ENCODE assay signal across 15 cellular contexts in genomic region chr4:168811207-168811606, GRCh38.
DNase-seq lines count a peak whose midpoint lies in the region; ATAC-seq and TF ChIP-seq lines count a peak whose summit lies in the region.
"Had no signal": no experiment of that assay in that cellular context is flagged by ENCODE, and none has a peak within 500 bp of the region (broad histone marks: within the 10 kb centered on the region; RNA-seq: fewer than 3 reads in every experiment).

No MANE protein-coding gene starts in this region.

- no peaks in the 10 kb centered on the region for H3K36me3 ChIP-seq in MG63
- no peaks in the 10 kb centered on the region for H3K36me3 ChIP-seq in breast epithelium
- no peaks in the 10 kb centered on the region for H3K36me3 ChIP-seq in mesodermal cell (ENCODE audit: control insufficient read depth, insufficient read depth, low read length)
- no peaks in the 10 kb centered on the region for H3K36me3 ChIP-seq in stomach smooth muscle (ENCODE audit: control insufficient read depth in 2 of 2, insufficient read depth in 2 of 2, low read length in 2 of 2)
- H3K36me3 ChIP-seq: ovary had no signal

- no peaks in the 10 kb centered on the region for H3K9me3 Mint-ChIP-seq in natural killer cell
- H3K9me3 Mint-ChIP-seq in natural killer cell treated with Interleukin-12 subunit alpha and Interleukin-12 subunit beta and Interleukin-15 and Interleukin-18, amount 100 ng/mL, for 72 hours, result no peaks in the 10 kb centered on the region
- H3K9me3 Mint-ChIP-seq: activated naive CD4-positive, alpha-beta T cell treated with anti-CD3 and anti-CD28 coated beads, Interleukin-2, amount 50 U/mL, for 72 hours; stimulated activated naive CD8-positive, alpha-beta T cell treated with anti-CD3 and anti-CD28 coated beads, Interleukin-15, amount 100 ng/mL, for 72 hours had no signal

- H3K4me1 Mint-ChIP-seq in natural killer cell, result peaks cover 0 to 7% of the 10 kb centered on the region in 2 donors
- no peaks in the 10 kb centered on the region for H3K4me1 Mint-ChIP-seq in natural killer cell treated with Interleukin-12 subunit alpha and Interleukin-12 subunit beta and Interleukin-15 and Interleukin-18, amount 100 ng/mL, for 72 hours (ENCODE audit: low read depth in 2 of 2)
- H3K4me1 Mint-ChIP-seq: stimulated activated naive CD8-positive, alpha-beta T cell treated with anti-CD3 and anti-CD28 coated beads, Interleukin-15, amount 100 ng/mL, for 72 hours had no signal

- TF ChIP-seq POLR2A in breast epithelium (IDR thresholded peaks at IDR 0.05), result no peak

- DNase-seq in MG63 (peak; percentile 19), breast epithelium (ENCODE audit: low spot score in 2 of 2) (peak in 1 of 2 donors; percentile 52), natural killer cell (no peak)
- no peak for DNase-seq in natural killer cell treated with Interleukin-12 subunit alpha and Interleukin-12 subunit beta and Interleukin-15 and Interleukin-18, amount 100 ng/mL, for 72 hours (ENCODE audit: low spot score)
- DNase-seq: activated CD4-positive, alpha-beta T cell treated with anti-CD3 and anti-CD28 coated beads for 48 hours; activated T-cell treated with anti-CD3 and anti-CD28 coated beads, Interleukin-2, amount 50 U/mL, for 1 hour; effector CD8-positive, alpha-beta T cell; NCI-H1417 treated with DMSO at 0.1 percent for 48 hours; ovary; stimulated activated naive CD8-positive, alpha-beta T cell treated with anti-CD3 and anti-CD28 coated beads, Interleukin-15, amount 100 ng/mL, for 72 hours had no signal

- no peaks in the 10 kb centered on the region for H3K36me3 Mint-ChIP-seq in natural killer cell
- H3K36me3 Mint-ChIP-seq in natural killer cell treated with Interleukin-12 subunit alpha and Interleukin-12 subunit beta and Interleukin-15 and Interleukin-18, amount 100 ng/mL, for 72 hours, result no peaks in the 10 kb centered on the region
- H3K36me3 Mint-ChIP-seq: activated naive CD4-positive, alpha-beta T cell treated with anti-CD3 and anti-CD28 coated beads, Interleukin-2, amount 50 U/mL, for 72 hours had no signal

- H3K4me3 Mint-ChIP-seq in natural killer cell, result no peak overlapping the region
- no peak overlapping the region for H3K4me3 Mint-ChIP-seq in natural killer cell treated with Interleukin-12 subunit alpha and Interleukin-12 subunit beta and Interleukin-15 and Interleukin-18, amount 100 ng/mL, for 72 hours
- H3K4me3 Mint-ChIP-seq: stimulated activated naive CD8-positive, alpha-beta T cell treated with anti-CD3 and anti-CD28 coated beads, Interleukin-15, amount 100 ng/mL, for 72 hours had no signal

- peak overlapping the region; percentile 60 to 80 for H3K27ac ChIP-seq in breast epithelium
- H3K27ac ChIP-seq in mesodermal cell (ENCODE audit: low read depth, low read length, severe bottlenecking), result peak overlapping the region; percentile 73
- H3K27ac ChIP-seq in stomach smooth muscle (ENCODE audit: low read length), result peak overlapping the region; percentile 79
- H3K27ac ChIP-seq: KMS-11, ovary had no signal

- 89 to 95% methylated on average over 1 to 3 of the region's 3 CpGs for WGBS in mesodermal cell (ENCODE audit: insufficient coverage in 2 of 2), 2 experiments

- TF ChIP-seq CTCF in breast epithelium (IDR thresholded peaks at IDR 0.05), result no peak
- no peak for TF ChIP-seq CTCF in natural killer cell (IDR thresholded peaks at IDR 0.05)

- H3K27me3 ChIP-seq in MG63 (no peaks in the 10 kb centered on the region), breast epithelium (no peaks in the 10 kb centered on the region), stomach smooth muscle (ENCODE audit: control insufficient read depth in 1 of 2, insufficient read depth in 2 of 2, low read length in 2 of 2) (no peaks in the 10 kb centered on the region)
- H3K27me3 ChIP-seq: ovary had no signal

- no peak overlapping the region for H3K27ac Mint-ChIP-seq in natural killer cell
- H3K27ac Mint-ChIP-seq in natural killer cell treated with Interleukin-12 subunit alpha and Interleukin-12 subunit beta and Interleukin-15 and Interleukin-18, amount 100 ng/mL, for 72 hours, result no peak overlapping the region
- H3K27ac Mint-ChIP-seq: activated naive CD4-positive, alpha-beta T cell treated with anti-CD3 and anti-CD28 coated beads, Interleukin-2, amount 50 U/mL, for 72 hours; stimulated activated naive CD8-positive, alpha-beta T cell treated with anti-CD3 and anti-CD28 coated beads, Interleukin-15, amount 100 ng/mL, for 72 hours had no signal

- H3K9me3 ChIP-seq in MG63 (no peaks in the 10 kb centered on the region), breast epithelium (no peaks in the 10 kb centered on the region), mesodermal cell (ENCODE audit: control insufficient read depth, low read length) (no peaks in the 10 kb centered on the region), stomach smooth muscle (ENCODE audit: control insufficient read depth in 2 of 2, low read length in 2 of 2) (no peaks in the 10 kb centered on the region)
- H3K9me3 ChIP-seq: ovary had no signal

- no peak for ATAC-seq in natural killer cell
- no peak for ATAC-seq in GM19023 (IDR thresholded peaks at IDR 0.05; ENCODE audit: unreplicated experiment)
- ATAC-seq in natural killer cell treated with Interleukin-12 subunit alpha and Interleukin-12 subunit beta and Interleukin-15 and Interleukin-18, amount 100 ng/mL, for 72 hours, result no peak
- ATAC-seq: activated naive CD4-positive, alpha-beta T cell treated with anti-CD3 and anti-CD28 coated beads, Interleukin-2, amount 50 U/mL, for 72 hours; stimulated activated naive CD8-positive, alpha-beta T cell treated with anti-CD3 and anti-CD28 coated beads, Interleukin-15, amount 100 ng/mL, for 72 hours had no signal

- no peak overlapping the region for H3K9ac ChIP-seq in stomach smooth muscle (ENCODE audit: low read length in 2 of 2)
- H3K9ac ChIP-seq: KMS-11 had no signal

- peaks cover 0 to 3% of the 10 kb centered on the region in 2 donors for H3K4me1 ChIP-seq in breast epithelium
- H3K4me1 ChIP-seq in mesodermal cell (ENCODE audit: control insufficient read depth, insufficient read depth, low read length, poor library complexity, severe bottlenecking), result peaks cover 45% of the 10 kb centered on the region
- H3K4me1 ChIP-seq in stomach smooth muscle (ENCODE audit: control insufficient read depth, insufficient read depth, low read length), result peaks cover 17% of the 10 kb centered on the region

- no peak overlapping the region for H3K4me3 ChIP-seq in MG63
- H3K4me3 ChIP-seq in breast epithelium, result no peak overlapping the region
- H3K4me3 ChIP-seq in mesodermal cell (ENCODE audit: extremely low read depth, insufficient read depth, low read length, poor library complexity, severe bottlenecking), result no peak overlapping the region
- H3K4me3 ChIP-seq in stomach smooth muscle (ENCODE audit: low read length in 2 of 2), result no peak overlapping the region
- H3K4me3 ChIP-seq: ovary had no signal

- intact Hi-C loops in breast epithelium (cut with DNase I; ENCODE audit: low total_unique reads), result no loop called here
- intact Hi-C loops in natural killer cell (cut with micrococcal nuclease), result loop anchor here (10.0 kb wide), 1 partner anchor 96 kb away; no protein-coding TSS in a partner anchor

- H3K27me3 Mint-ChIP-seq in natural killer cell (ENCODE audit: low read depth in 2 of 2), result peaks cover 8% of the 10 kb centered on the region in 2 donors
- peaks cover 13 to 14% of the 10 kb centered on the region in 2 donors for H3K27me3 Mint-ChIP-seq in natural killer cell treated with Interleukin-12 subunit alpha and Interleukin-12 subunit beta and Interleukin-15 and Interleukin-18, amount 100 ng/mL, for 72 hours
